17 cellular contexts compared by ENCODE assay signal in genomic region chr17:804541-805435, GRCh38. TPM values are rescaled to one million over a fixed set of nuclear protein-coding genes. Genes with fewer than 3 reads are reported as not detected.
DNase-seq lines count a peak whose midpoint lies in the region; ATAC-seq and TF ChIP-seq lines count a peak whose summit lies in the region.
"Had no signal": no experiment of that assay in that cellular context is flagged by ENCODE, and none has a peak within 500 bp of the region (broad histone marks: within the 10 kb centered on the region; RNA-seq: fewer than 3 reads in every experiment).

No MANE protein-coding gene starts in this region.

- no peak overlapping the region for H3K27ac ChIP-seq in right atrium auricular region
- H3K27ac ChIP-seq in WERI-Rb-1: 0 out of 2 replicates have a peak overlapping the region, but pooled peaks have one; percentile 2
- H3K27ac ChIP-seq: SK-N-MC had no signal

- H3K36me3 ChIP-seq in right atrium auricular region (peaks cover 7% of the 10 kb centered on the region), WERI-Rb-1 (peaks cover 62% of the 10 kb centered on the region)

- H3K4me3 Mint-ChIP-seq in nephron progenitor cell (no peak overlapping the region), type B pancreatic cell (no peak overlapping the region)
- H3K4me3 Mint-ChIP-seq: CD8-positive, alpha-beta memory T cell had no signal

- H3K9me3 ChIP-seq in right atrium auricular region: no peaks in the 10 kb centered on the region
- no peaks in the 10 kb centered on the region for H3K9me3 ChIP-seq in WERI-Rb-1 (ENCODE audit: severe bottlenecking)

- H3K27me3 ChIP-seq in right atrium auricular region (no peaks in the 10 kb centered on the region), WERI-Rb-1 (ENCODE audit: insufficient read depth, low read depth, severe bottlenecking) (no peaks in the 10 kb centered on the region)

- H3K4me1 ChIP-seq in right atrium auricular region: no peaks in the 10 kb centered on the region

- no peak for ATAC-seq in Right ventricle myocardium superior (ENCODE audit: poor library complexity)
- ATAC-seq: Panc1, Right ventricle myocardium inferior had no signal

- peak overlapping the region; percentile 69 for H3K27ac Mint-ChIP-seq in nephron progenitor cell
- H3K27ac Mint-ChIP-seq in type B pancreatic cell: no peak overlapping the region
- H3K27ac Mint-ChIP-seq: CD8-positive, alpha-beta memory T cell had no signal

- H3K36me3 Mint-ChIP-seq in nephron progenitor cell (ENCODE audit: low read depth) (peaks cover 15% of the 10 kb centered on the region), type B pancreatic cell (peaks cover 6% of the 10 kb centered on the region)
- H3K36me3 Mint-ChIP-seq: CD8-positive, alpha-beta memory T cell had no signal

- no peaks in the 10 kb centered on the region for H3K9me3 Mint-ChIP-seq in nephron progenitor cell
- no peaks in the 10 kb centered on the region for H3K9me3 Mint-ChIP-seq in type B pancreatic cell
- H3K9me3 Mint-ChIP-seq: CD8-positive, alpha-beta memory T cell had no signal

- H3K27me3 Mint-ChIP-seq in nephron progenitor cell (ENCODE audit: low read depth, poor library complexity) (no peaks in the 10 kb centered on the region), type B pancreatic cell (no peaks in the 10 kb centered on the region)

- H3K4me3 ChIP-seq in right atrium auricular region: no peak overlapping the region
- no peak overlapping the region for H3K4me3 ChIP-seq in WERI-Rb-1 (ENCODE audit: low read depth, low read length)
- H3K4me3 ChIP-seq: SK-N-MC had no signal

- H3K4me1 Mint-ChIP-seq in nephron progenitor cell (peaks cover 38% of the 10 kb centered on the region), type B pancreatic cell (ENCODE audit: unreplicated experiment) (no peaks in the 10 kb centered on the region)
- H3K4me1 Mint-ChIP-seq: CD8-positive, alpha-beta memory T cell had no signal

- intact Hi-C loops in Right ventricle myocardium superior (cut with DNase I): no loop called here

- TF ChIP-seq CTCF in right atrium auricular region (IDR thresholded peaks at IDR 0.05) (no peak), WERI-Rb-1 (IDR thresholded peaks at IDR 0.05; ENCODE audit: low read depth, low read length) (no peak), nephron progenitor cell (IDR thresholded peaks at IDR 0.05) (no peak), type B pancreatic cell (conservative IDR thresholded peaks at IDR 0.05) (no peak)

- DNase-seq in Right ventricle myocardium superior (peak; percentile 34), right atrium auricular region (ENCODE audit: low spot score) (no peak), WERI-Rb-1 (no peak), nephron progenitor cell (peak; percentile 32), type B pancreatic cell (ENCODE audit: extremely low spot score, unreplicated experiment) (no peak), MV-4-11 (lab: John Stamatoyannopoulos, UW) (no peak)
- DNase-seq in activated CD4-positive, alpha-beta T cell treated with anti-CD3 and anti-CD28 coated beads, Interleukin-2, amount 50 U/mL, for 1 hour: no peak
- DNase-seq in activated naive CD4-positive, alpha-beta T cell (lab: John Stamatoyannopoulos, UW): no peak
- DNase-seq: CD8-positive, alpha-beta memory T cell; DMS79 treated with DMSO at 0.1 percent for 48 hours; NCI-H1105 treated with DMSO at 0.1 percent for 48 hours; NCI-H2029 treated with DMSO at 0.1 percent for 48 hours; NCI-H2171 treated with DMSO at 0.1 percent for 48 hours; NCI-H774 had no signal

RNA-seq across cellular contexts. Expression of gene MRM3, which starts 22.6 kb away (rescaled TPM):
- total RNA-seq in Right ventricle myocardium superior (21.0 TPM), right atrium auricular region (10 to 100 TPM; 15.4 to 21.8 TPM), type B pancreatic cell (ENCODE audit: low replicate concordance) (17.7 and 21.3 TPM in 2 replicates)

RNA-seq across cellular contexts. Expression of gene GLOD4, which starts 22.7 kb away (rescaled TPM):
- total RNA-seq in Right ventricle myocardium superior: 25.1 TPM
- total RNA-seq in right atrium auricular region: 10 to 100 TPM; 37.3 to 49.5 TPM
- total RNA-seq in type B pancreatic cell (ENCODE audit: low replicate concordance): 83.1 and 99.4 TPM in 2 replicates

RNA-seq across cellular contexts. Expression of gene GEMIN4, which starts 52.7 kb away (rescaled TPM):
- total RNA-seq in Right ventricle myocardium superior (12.2 TPM), right atrium auricular region (10 to 100 TPM in 1 of 2 donors, 1 to 10 TPM in 1; 8.2 to 19.7 TPM), type B pancreatic cell (ENCODE audit: low replicate concordance) (26.1 and 34.5 TPM in 2 replicates)

Comparison
In these comparisons a context has a peak if more than half of its experiments do, and no peak if none do; other contexts are left out.
1. DNase-seq: peak in Right ventricle myocardium superior (single experiment) and nephron progenitor cell (single experiment); none in right atrium auricular region (single experiment), WERI-Rb-1 (single experiment), activated CD4-positive, alpha-beta T cell treated with anti-CD3 and anti-CD28 coated beads, Interleukin-2, amount 50 U/mL, for 1 hour (single experiment), type B pancreatic cell (single experiment), MV-4-11 (single experiment) and activated naive CD4-positive, alpha-beta T cell (0 of 4).